ENCODE assay signal across 8 cellular contexts in the genomic region with DNA sequence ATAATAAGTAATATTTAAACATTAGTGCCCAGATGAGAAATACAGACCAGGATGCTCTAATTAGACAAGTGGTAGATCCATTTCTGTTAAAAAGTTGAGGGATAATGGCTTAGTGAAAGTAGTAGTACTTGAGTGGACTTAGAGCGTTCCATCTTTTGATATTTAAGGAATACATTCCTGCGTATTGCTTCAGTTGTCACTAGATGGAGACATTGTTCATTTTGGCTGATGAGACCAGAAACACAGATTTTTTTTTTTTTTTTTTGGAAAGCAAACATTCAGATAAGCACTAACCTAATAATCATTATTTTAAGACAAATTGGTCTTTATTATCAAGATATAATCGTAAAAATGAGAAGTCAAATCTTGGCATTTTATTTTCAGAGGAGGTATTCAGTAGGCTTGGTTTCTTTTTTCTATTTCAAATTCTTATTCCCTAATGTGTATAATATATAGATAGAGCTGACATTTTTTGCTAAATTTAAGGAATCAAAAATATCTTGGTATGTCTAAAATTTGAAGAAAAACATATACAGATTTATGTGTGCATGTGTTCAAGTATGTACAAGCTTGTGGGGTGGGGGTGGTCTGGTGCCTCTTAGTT.
A peak's percentile ranks its signal among the peaks of the same experiment; 100 is the strongest.
DNase-seq lines count a peak whose midpoint lies in the region; ATAC-seq and TF ChIP-seq lines count a peak whose summit lies in the region.

No MANE protein-coding gene starts in this region.

- no peaks in the 10 kb centered on the region for H3K36me3 Mint-ChIP-seq in activated T-cell treated with anti-CD3 and anti-CD28 coated beads, Interleukin-2, amount 50 U/mL, for 72 hours (ENCODE audit: insufficient read depth in 2 of 2)

- H3K27ac ChIP-seq in C4-2B, result no peak overlapping the region

- H3K4me3 Mint-ChIP-seq in activated T-cell treated with anti-CD3 and anti-CD28 coated beads, Interleukin-2, amount 50 U/mL, for 72 hours, result no peak overlapping the region

- no peaks in the 10 kb centered on the region for H3K27me3 Mint-ChIP-seq in activated T-cell treated with anti-CD3 and anti-CD28 coated beads, Interleukin-2, amount 50 U/mL, for 72 hours (ENCODE audit: low read depth)

- ATAC-seq in HG03025 (IDR thresholded peaks at IDR 0.05; ENCODE audit: low FRiP score, unreplicated experiment) (no peak), GM18858 (IDR thresholded peaks at IDR 0.05; ENCODE audit: unreplicated experiment) (no peak)
- ATAC-seq in activated T-cell treated with anti-CD3 and anti-CD28 coated beads, Interleukin-2, amount 50 U/mL, for 72 hours (replicated peaks in 1 of 2), result no peak

- no peaks in the 10 kb centered on the region for H3K9me3 Mint-ChIP-seq in activated T-cell treated with anti-CD3 and anti-CD28 coated beads, Interleukin-2, amount 50 U/mL, for 72 hours

- DNase-seq in HPDE6-E6E7 (ENCODE audit: extremely low spot score) (peak; percentile 20), SKM-1 treated with dmso at 0.1 percent for 144 hours (lab: John Stamatoyannopoulos, UW; ENCODE audit: unreplicated experiment) (peak; percentile 13), hepatic stellate cell (ENCODE audit: low spot score) (peak; percentile 4)
- no peak for DNase-seq in effector CD8-positive, alpha-beta T cell (lab: John Stamatoyannopoulos, UW)
- DNase-seq in activated T-cell treated with anti-CD3 and anti-CD28 coated beads, Interleukin-2, amount 50 U/mL, for 72 hours, result no peak

- H3K4me1 Mint-ChIP-seq in activated T-cell treated with anti-CD3 and anti-CD28 coated beads, Interleukin-2, amount 50 U/mL, for 72 hours (ENCODE audit: low read depth), result no peaks in the 10 kb centered on the region

- H3K27ac Mint-ChIP-seq in activated T-cell treated with anti-CD3 and anti-CD28 coated beads, Interleukin-2, amount 50 U/mL, for 72 hours, result no peak overlapping the region

- peak; percentile 89 for TF ChIP-seq CTCF in C4-2B (conservative IDR thresholded peaks at IDR 0.05)

Comparison
In these comparisons a context has a peak if more than half of its experiments do, and no peak if none do; other contexts are left out.
1. DNase-seq: peak in HPDE6-E6E7 (single experiment), SKM-1 treated with dmso at 0.1 percent for 144 hours (single experiment) and hepatic stellate cell (single experiment); none in effector CD8-positive, alpha-beta T cell (single experiment) and activated T-cell treated with anti-CD3 and anti-CD28 coated beads, Interleukin-2, amount 50 U/mL, for 72 hours (0 of 2).